In genomic region chrX:120260369-120260768, GRCh38 we compare ENCODE assay signal across 2 cellular contexts.
TF ChIP-seq lines count a peak whose summit lies in the region.

No MANE protein-coding gene starts in this region.

TF ChIP-seq in HepG2, 621 proteins besides CTCF, POLR2A, EP300 and RAD21:
- TF ChIP-seq NFIC (IDR thresholded peaks at IDR 0.05; ENCODE audit: low read length) = no peak
- TF ChIP-seq DMAP1 (CRISPR knock-in tag; IDR thresholded peaks at IDR 0.05) = no peak
- TF ChIP-seq MYC (CRISPR knock-in tag; IDR thresholded peaks at IDR 0.05; ENCODE audit: borderline replicate concordance) = no peak
- no peak for TF ChIP-seq HNF4A (CRISPR knock-in tag; IDR thresholded peaks at IDR 0.05)
- TF ChIP-seq SAFB2 (CRISPR knock-in tag; IDR thresholded peaks at IDR 0.05; ENCODE audit: borderline replicate concordance, low read depth) = no peak
- no peak for TF ChIP-seq PCBP2 (optimal IDR thresholded peaks at IDR 0.05; ENCODE audit: low read depth, low read length, poor library complexity, severe bottlenecking)
- no peak for TF ChIP-seq BCL3 (CRISPR knock-in tag; IDR thresholded peaks at IDR 0.05)
- no peak for TF ChIP-seq ZNF512B (CRISPR knock-in tag; IDR thresholded peaks at IDR 0.05; ENCODE audit: borderline replicate concordance)
- no peak for TF ChIP-seq ZNF879 (CRISPR knock-in tag; IDR thresholded peaks at IDR 0.05)
- TF ChIP-seq TBP (CRISPR knock-in tag; IDR thresholded peaks at IDR 0.05) = no peak

TF ChIP-seq in WTC11, 78 proteins besides CTCF, POLR2A, EP300 and RAD21:
- TF ChIP-seq GRHL2 (CRISPR knock-in tag; IDR thresholded peaks at IDR 0.05; ENCODE audit: insufficient replicate concordance, severe bottlenecking) (no peak), ZNF396 (CRISPR knock-in tag; IDR thresholded peaks at IDR 0.05; ENCODE audit: borderline replicate concordance) (no peak)
